ENCODE assay signal across 15 cellular contexts in genomic region chr3:84960581-84960980, GRCh38. TPM values are rescaled to one million over a fixed set of nuclear protein-coding genes. Genes with fewer than 3 reads are reported as not detected.
DNase-seq lines count a peak whose midpoint lies in the region; ATAC-seq and TF ChIP-seq lines count a peak whose summit lies in the region.
"Had no signal": no experiment of that assay in that cellular context is flagged by ENCODE, and none has a peak within 500 bp of the region (broad histone marks: within the 10 kb centered on the region; RNA-seq: fewer than 3 reads in every experiment).

No MANE protein-coding gene starts in this region.

- ATAC-seq in esophagus mucosa, result no peak
- no peak for ATAC-seq in HG03175 (IDR thresholded peaks at IDR 0.05; ENCODE audit: unreplicated experiment)
- ATAC-seq: GM12878 had no signal

- H3K27ac ChIP-seq in A673 (ENCODE audit: low read depth, low read length, poor library complexity, severe bottlenecking) (no peak overlapping the region), dorsolateral prefrontal cortex (peak overlapping the region in 56 of 59 donors; percentile 15 to 96 (median 91))
- H3K27ac ChIP-seq: prostate gland had no signal

- no peak overlapping the region for H3K27ac Mint-ChIP-seq in nephron
- H3K27ac Mint-ChIP-seq: activated naive CD8-positive, alpha-beta T cell treated with anti-CD3 and anti-CD28 coated beads, Interleukin-2, amount 10 ng/mL, durations not matched to agents 7 days and 5 days had no signal

- peaks cover 14% of the 10 kb centered on the region for H3K4me1 ChIP-seq in A673 (ENCODE audit: insufficient read depth, low read length, poor library complexity, severe bottlenecking)
- peaks cover 30% of the 10 kb centered on the region for H3K4me1 ChIP-seq in HAP-1

- in situ Hi-C loops in HAP-1 (cut with MboI; ENCODE audit: low sequenced_read_pairs), result loop anchor here (25.0 kb wide), 1 partner anchor 602 kb away; no protein-coding TSS in a partner anchor

- TF ChIP-seq CTCF in A673 (conservative IDR thresholded peaks at IDR 0.05; ENCODE audit: low read depth, low read length) (no peak), dorsolateral prefrontal cortex (IDR thresholded peaks at IDR 0.05 in 54 of 56, conservative IDR thresholded peaks at IDR 0.05 in 2 of 56; ENCODE audit: low read depth in 1 of 56, partially characterized antibody in 56 of 56) (no peak), nephron (IDR thresholded peaks at IDR 0.05; ENCODE audit: unreplicated experiment in 3 of 3) (no peak)

- no TSS peak for BruUV-seq in A673 (replicated peaks; lab: Mats Ljungman, UMichigan)

- intact Hi-C loops in A673 (cut with micrococcal nuclease; ENCODE audit: unreplicated experiment) (no loop called here), dorsolateral prefrontal cortex (cut with DNase I) (loop anchor here (5.0 to 10.0 kb wide), 3 partner anchors 124 to 392 kb away; no protein-coding TSS in a partner anchor)

- CTCF ChIA-PET in A673 (lab: Charles Lee), result no interaction called here

- H3K36me3 Mint-ChIP-seq in nephron (ENCODE audit: low read depth), result no peaks in the 10 kb centered on the region
- H3K36me3 Mint-ChIP-seq: activated naive CD8-positive, alpha-beta T cell treated with anti-CD3 and anti-CD28 coated beads, Interleukin-2, amount 10 ng/mL, durations not matched to agents 7 days and 5 days had no signal

- no peaks in the 10 kb centered on the region for H3K9me3 Mint-ChIP-seq in nephron
- H3K9me3 Mint-ChIP-seq: activated naive CD8-positive, alpha-beta T cell treated with anti-CD3 and anti-CD28 coated beads, Interleukin-2, amount 10 ng/mL, durations not matched to agents 7 days and 5 days had no signal

- peak overlapping the region; percentile 65 for H3K4me3 ChIP-seq in A673 (ENCODE audit: low read depth, low read length, poor library complexity, severe bottlenecking)
- peak overlapping the region; percentile 83 for H3K4me3 ChIP-seq in HAP-1
- H3K4me3 ChIP-seq in dorsolateral prefrontal cortex, result peak overlapping the region; percentile 58 to 95 (median 83)
- H3K4me3 ChIP-seq: GM12878 had no signal

- H3K4me3 Mint-ChIP-seq in nephron, result peak overlapping the region; percentile 86 to 92 (median 86)

- H3K9me3 ChIP-seq in A673 (ENCODE audit: low read depth, low read length, poor library complexity, severe bottlenecking) (no peaks in the 10 kb centered on the region), HAP-1 (no peaks in the 10 kb centered on the region)
- H3K9me3 ChIP-seq: prostate gland had no signal

- H3K27me3 ChIP-seq in A673 (replicated peaks; ENCODE audit: insufficient read depth, low read depth, low read length, poor library complexity) (no peaks in the 10 kb centered on the region), HAP-1 (ENCODE audit: low read depth) (peaks cover 6% of the 10 kb centered on the region; the same call in 1 of the 2 replicates), dorsolateral prefrontal cortex (peaks cover 0 to 2% (median 0%) of the 10 kb centered on the region in 45 donors)

- no peak for DNase-seq in A673 (ENCODE audit: low spot score)
- DNase-seq in HAP-1 (ENCODE audit: low spot score in 2 of 2), result peak in 1 of 2 experiments; percentile 59
- DNase-seq in dorsolateral prefrontal cortex, result peak in 1 of 10 donors; percentile 23
- no peak for DNase-seq in activated T-cell treated with anti-CD3 and anti-CD28 coated beads for 4 hours
- DNase-seq in NCI-H345 (lab: John Stamatoyannopoulos, UW), result no peak
- DNase-seq: activated naive CD8-positive, alpha-beta T cell treated with anti-CD3 and anti-CD28 coated beads, Interleukin-2, amount 10 ng/mL, durations not matched to agents 7 days and 5 days; erythroblast; NCI-H526 treated with DMSO at 0.1 percent for 48 hours; SHP77 treated with DMSO at 0.1 percent for 48 hours had no signal

- POLR2A ChIA-PET in A673 (lab: Charles Lee; ENCODE audit: low non-redundant PET), result no interaction called here

- H3K36me3 ChIP-seq in A673 (ENCODE audit: insufficient read depth, low read length, poor library complexity, severe bottlenecking), result no peaks in the 10 kb centered on the region
- H3K36me3 ChIP-seq in HAP-1 (replicated peaks), result no peaks in the 10 kb centered on the region
- H3K36me3 ChIP-seq: prostate gland had no signal

- H3K4me1 Mint-ChIP-seq in nephron, result peaks cover 38% of the 10 kb centered on the region

- H3K27me3 Mint-ChIP-seq in nephron (ENCODE audit: low read depth), result peaks cover 59% of the 10 kb centered on the region

RNA-seq across cellular contexts. Expression of gene CADM2, which starts 1.8 kb away (rescaled TPM):
- total RNA-seq in A673 (2021), result 3.7 and 5.3 TPM in 2 replicates
- total RNA-seq in dorsolateral prefrontal cortex, result 100 to 1,000 TPM; 182 to 362 (median 287) TPM
- total RNA-seq in esophagus mucosa, result not detected
- total RNA-seq: GM12878, HT-29 had no signal

Comparison
In these comparisons a context has a peak if more than half of its experiments do, and no peak if none do; other contexts are left out.
1. RNA of gene CADM2, which starts 1.8 kb away (total RNA-seq): 182 to 362 TPM in dorsolateral prefrontal cortex; 3.7 to 5.3 TPM in A673 and not detected in esophagus mucosa (single experiment); every median in the first group is over 10 times any median in the second.
2. Peak in every context shown above with its lines, with median percentiles within 50 percentile points of each other: H3K4me3 ChIP-seq.